10 cellular contexts compared by ENCODE assay signal in the genomic region with DNA sequence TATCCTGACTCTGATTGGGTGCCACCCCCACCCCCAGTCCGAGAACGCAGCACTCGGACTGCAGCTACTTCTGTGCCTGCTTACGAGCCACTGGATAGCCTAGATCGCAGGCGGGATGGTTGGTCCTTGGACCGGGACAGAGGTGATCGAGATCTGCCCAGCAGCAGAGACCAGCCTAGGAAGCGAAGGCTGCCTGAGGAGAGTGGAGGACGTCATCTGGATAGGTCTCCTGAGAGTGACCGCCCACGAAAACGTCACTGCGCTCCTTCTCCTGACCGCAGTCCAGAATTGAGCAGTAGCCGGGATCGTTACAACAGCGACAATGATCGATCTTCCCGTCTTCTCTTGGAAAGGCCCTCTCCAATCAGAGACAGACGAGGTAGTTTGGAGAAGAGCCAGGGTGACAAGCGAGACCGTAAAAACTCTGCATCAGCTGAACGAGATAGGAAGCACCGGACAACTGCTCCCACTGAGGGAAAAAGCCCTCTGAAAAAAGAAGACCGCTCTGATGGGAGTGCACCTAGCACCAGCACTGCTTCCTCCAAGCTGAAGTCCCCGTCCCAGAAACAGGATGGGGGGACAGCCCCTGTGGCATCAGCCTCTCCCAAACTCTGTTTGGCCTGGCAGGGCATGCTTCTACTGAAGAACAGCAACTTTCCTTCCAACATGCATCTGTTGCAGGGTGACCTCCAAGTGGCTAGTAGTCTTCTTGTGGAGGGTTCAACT. TPM values are rescaled to one million over a fixed set of nuclear protein-coding genes. Genes with fewer than 3 reads are reported as not detected.
DNase-seq lines count a peak whose midpoint lies in the region; ATAC-seq and TF ChIP-seq lines count a peak whose summit lies in the region.
"Had no signal": no experiment of that assay in that cellular context is flagged by ENCODE, and none has a peak within 500 bp of the region (broad histone marks: within the 10 kb centered on the region; RNA-seq: fewer than 3 reads in every experiment).

No MANE protein-coding gene starts in this region.

- H3K9me3 Mint-ChIP-seq in activated naive CD8-positive, alpha-beta T cell treated with anti-CD3 and anti-CD28 coated beads for 36 hours = no peaks in the 10 kb centered on the region
- no peaks in the 10 kb centered on the region for H3K9me3 Mint-ChIP-seq in activated naive CD8-positive, alpha-beta T cell treated with anti-CD3 and anti-CD28 coated beads, Interleukin-2, amount 50 U/mL, for 24 hours
- no peaks in the 10 kb centered on the region for H3K9me3 Mint-ChIP-seq in stimulated activated effector memory CD8-positive, alpha-beta T cell treated with anti-CD3 and anti-CD28 coated beads, Interleukin-12 subunit alpha, Interleukin-12 subunit beta, amount 100 ng/mL, for 72 hours
- H3K9me3 Mint-ChIP-seq: activated naive CD4-positive, alpha-beta T cell treated with anti-CD3 and anti-CD28 coated beads, Interleukin-2, amount 50 U/mL, for 24 hours had no signal

- H3K27ac Mint-ChIP-seq in activated naive CD8-positive, alpha-beta T cell treated with anti-CD3 and anti-CD28 coated beads for 36 hours = peak overlapping the region; percentile 42
- no peak overlapping the region for H3K27ac Mint-ChIP-seq in activated naive CD8-positive, alpha-beta T cell treated with anti-CD3 and anti-CD28 coated beads, Interleukin-2, amount 50 U/mL, for 24 hours
- H3K27ac Mint-ChIP-seq in stimulated activated effector memory CD8-positive, alpha-beta T cell treated with anti-CD3 and anti-CD28 coated beads, Interleukin-12 subunit alpha, Interleukin-12 subunit beta, amount 100 ng/mL, for 72 hours = peak overlapping the region; percentile 81

- peaks cover 62% of the 10 kb centered on the region for H3K4me1 ChIP-seq in OCI-LY3 (ENCODE audit: low read length)
- peaks cover 30 to 80% (median 48%) of the 10 kb centered on the region in 3 donors for H3K4me1 ChIP-seq in esophagus squamous epithelium

- H3K9me3 ChIP-seq in OCI-LY3 (ENCODE audit: insufficient read depth, low read length) (no peaks in the 10 kb centered on the region), esophagus squamous epithelium (no peaks in the 10 kb centered on the region)
- H3K9me3 ChIP-seq: vagina had no signal

- H3K4me2 ChIP-seq in OCI-LY3 (ENCODE audit: low read length) = peak overlapping the region; percentile 96

- no peak overlapping the region for H3K4me3 Mint-ChIP-seq in activated naive CD8-positive, alpha-beta T cell treated with anti-CD3 and anti-CD28 coated beads for 36 hours
- no peak overlapping the region for H3K4me3 Mint-ChIP-seq in activated naive CD8-positive, alpha-beta T cell treated with anti-CD3 and anti-CD28 coated beads, Interleukin-2, amount 50 U/mL, for 24 hours
- H3K4me3 Mint-ChIP-seq in stimulated activated effector memory CD8-positive, alpha-beta T cell treated with anti-CD3 and anti-CD28 coated beads, Interleukin-12 subunit alpha, Interleukin-12 subunit beta, amount 100 ng/mL, for 72 hours = no peak overlapping the region
- H3K4me3 Mint-ChIP-seq: activated naive CD4-positive, alpha-beta T cell treated with anti-CD3 and anti-CD28 coated beads, Interleukin-2, amount 50 U/mL, for 24 hours had no signal

- DNase-seq in activated naive CD8-positive, alpha-beta T cell treated with anti-CD3 and anti-CD28 coated beads for 36 hours = no peak
- no peak for DNase-seq in activated naive CD8-positive, alpha-beta T cell treated with anti-CD3 and anti-CD28 coated beads, Interleukin-2, amount 50 U/mL, for 24 hours
- DNase-seq in fibroblast of the aortic adventitia (ENCODE audit: low read depth) (no peak), esophagus squamous epithelium (lab: John Stamatoyannopoulos, UW) (no peak)
- DNase-seq in stimulated activated effector memory CD8-positive, alpha-beta T cell treated with anti-CD3 and anti-CD28 coated beads, Interleukin-12 subunit alpha, Interleukin-12 subunit beta, amount 100 ng/mL, for 72 hours (ENCODE audit: low spot score in 2 of 2) = no peak

- no peak for TF ChIP-seq POLR2A in esophagus squamous epithelium (IDR thresholded peaks at IDR 0.05)

- ATAC-seq in activated naive CD8-positive, alpha-beta T cell treated with anti-CD3 and anti-CD28 coated beads, Interleukin-2, amount 50 U/mL, for 24 hours = no peak
- ATAC-seq in stimulated activated effector memory CD8-positive, alpha-beta T cell treated with anti-CD3 and anti-CD28 coated beads, Interleukin-12 subunit alpha, Interleukin-12 subunit beta, amount 100 ng/mL, for 72 hours = no peak
- ATAC-seq in GM21367 (IDR thresholded peaks at IDR 0.05; ENCODE audit: unreplicated experiment) (no peak), GM18511 (IDR thresholded peaks at IDR 0.05; ENCODE audit: unreplicated experiment) (no peak)

- intact Hi-C loops in esophagus squamous epithelium (cut with DNase I) = no loop called here

- peaks cover 85% of the 10 kb centered on the region for H3K79me2 ChIP-seq in OCI-LY3 (ENCODE audit: low read length)

- H3K36me3 ChIP-seq in OCI-LY3 (replicated peaks; ENCODE audit: low read depth, low read length) (peaks cover 37% of the 10 kb centered on the region), esophagus squamous epithelium (peaks cover 0 to 31% (median 0%) of the 10 kb centered on the region in 3 donors)

- H4K20me1 ChIP-seq in OCI-LY3 (ENCODE audit: insufficient read depth, low read length) = peaks cover 59% of the 10 kb centered on the region

- no peak overlapping the region for H2AFZ ChIP-seq in OCI-LY3 (ENCODE audit: low read depth, low read length)

- H3K36me3 Mint-ChIP-seq in activated naive CD8-positive, alpha-beta T cell treated with anti-CD3 and anti-CD28 coated beads for 36 hours = peaks cover 52% of the 10 kb centered on the region
- peaks cover 62% of the 10 kb centered on the region for H3K36me3 Mint-ChIP-seq in activated naive CD8-positive, alpha-beta T cell treated with anti-CD3 and anti-CD28 coated beads, Interleukin-2, amount 50 U/mL, for 24 hours (ENCODE audit: low read depth)
- no peaks in the 10 kb centered on the region for H3K36me3 Mint-ChIP-seq in stimulated activated effector memory CD8-positive, alpha-beta T cell treated with anti-CD3 and anti-CD28 coated beads, Interleukin-12 subunit alpha, Interleukin-12 subunit beta, amount 100 ng/mL, for 72 hours

- no peak overlapping the region for H3K9ac ChIP-seq in OCI-LY3 (ENCODE audit: low read length)

- H3K27ac ChIP-seq in OCI-LY3 (ENCODE audit: low read length) = no peak overlapping the region
- no peak overlapping the region for H3K27ac ChIP-seq in esophagus squamous epithelium
- H3K27ac ChIP-seq: vagina had no signal

- TF ChIP-seq CTCF in OCI-LY3 (IDR thresholded peaks at IDR 0.05; ENCODE audit: low read depth, low read length) = no peak
- no peak for TF ChIP-seq CTCF in fibroblast of the aortic adventitia (IDR thresholded peaks at IDR 0.05; ENCODE audit: insufficient read depth, low read length)
- TF ChIP-seq CTCF in esophagus squamous epithelium (IDR thresholded peaks at IDR 0.05) = no peak

- H3K4me3 ChIP-seq in OCI-LY3 (ENCODE audit: low read length) (peak overlapping the region; percentile 91), fibroblast of the aortic adventitia (ENCODE audit: low read depth, low read length) (peak overlapping the region; percentile 38), esophagus squamous epithelium (peak overlapping the region in 2 of 4 donors; percentile 89 to 90)

- H3K27me3 ChIP-seq in OCI-LY3 (ENCODE audit: low read depth, low read length) = no peaks in the 10 kb centered on the region
- no peaks in the 10 kb centered on the region for H3K27me3 ChIP-seq in esophagus squamous epithelium
- H3K27me3 ChIP-seq: vagina had no signal

- WGBS in esophagus squamous epithelium, 2 donors = 84 to 89% methylated on average over 16 to 25 of the region's 27 CpGs

- no peaks in the 10 kb centered on the region for H3K27me3 Mint-ChIP-seq in activated naive CD8-positive, alpha-beta T cell treated with anti-CD3 and anti-CD28 coated beads for 36 hours
- H3K27me3 Mint-ChIP-seq in activated naive CD8-positive, alpha-beta T cell treated with anti-CD3 and anti-CD28 coated beads, Interleukin-2, amount 50 U/mL, for 24 hours = no peaks in the 10 kb centered on the region
- H3K27me3 Mint-ChIP-seq: activated naive CD4-positive, alpha-beta T cell treated with anti-CD3 and anti-CD28 coated beads, Interleukin-2, amount 50 U/mL, for 24 hours had no signal

- peaks cover 62% of the 10 kb centered on the region for H3K4me1 Mint-ChIP-seq in activated naive CD8-positive, alpha-beta T cell treated with anti-CD3 and anti-CD28 coated beads for 36 hours
- H3K4me1 Mint-ChIP-seq in activated naive CD8-positive, alpha-beta T cell treated with anti-CD3 and anti-CD28 coated beads, Interleukin-2, amount 50 U/mL, for 24 hours = peaks cover 77% of the 10 kb centered on the region
- H3K4me1 Mint-ChIP-seq in stimulated activated effector memory CD8-positive, alpha-beta T cell treated with anti-CD3 and anti-CD28 coated beads, Interleukin-12 subunit alpha, Interleukin-12 subunit beta, amount 100 ng/mL, for 72 hours = peaks cover 63% of the 10 kb centered on the region

RNA-seq across cellular contexts. Expression of a gene that starts 2.1 kb away (rescaled TPM):
- 10 to 100 TPM; 69.8 to 71.0 TPM for total RNA-seq in activated naive CD8-positive, alpha-beta T cell treated with anti-CD3 and anti-CD28 coated beads for 36 hours
- 23.1 and 43.9 TPM in 2 replicates for total RNA-seq in fibroblast of the aortic adventitia (ENCODE audit: low replicate concordance)
- total RNA-seq in esophagus squamous epithelium = 10 to 100 TPM; 10.5 to 39.5 (median 23.0) TPM

RNA-seq across cellular contexts. Expression of a gene that starts 49.5 kb away (rescaled TPM):
- total RNA-seq in activated naive CD8-positive, alpha-beta T cell treated with anti-CD3 and anti-CD28 coated beads for 36 hours = under 1 TPM; 0.20 to 0.21 TPM
- total RNA-seq in fibroblast of the aortic adventitia (ENCODE audit: low replicate concordance) = 36.8 and 71.9 TPM in 2 replicates
- total RNA-seq in esophagus squamous epithelium = 1 to 10 TPM in 2 of 4 donors, under 1 TPM in 1, not detected in 1; 0.88 to 4.5 (median 4.2) TPM
